In the genomic region with DNA sequence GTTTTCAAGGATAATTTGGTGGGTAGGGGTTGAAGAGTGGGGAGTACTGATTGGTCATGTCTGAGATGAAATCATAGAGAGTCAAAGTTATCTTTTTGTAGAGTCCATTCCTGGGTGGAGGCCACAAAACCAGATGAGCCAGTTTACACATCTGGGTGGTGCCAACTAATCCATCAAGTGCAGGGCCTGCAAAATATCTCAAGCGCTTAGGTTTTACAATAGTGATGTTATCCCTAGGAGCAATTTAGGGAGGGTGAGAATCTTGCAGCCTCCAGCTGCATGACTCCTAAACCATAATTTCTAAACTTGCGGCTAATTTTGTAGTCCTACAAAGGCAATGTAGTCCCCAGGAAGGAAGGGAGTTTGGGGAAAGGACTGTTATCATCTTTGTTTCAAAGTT, we compare ENCODE assay signal across 21 cellular contexts.
DNase-seq lines count a peak whose midpoint lies in the region; ATAC-seq and TF ChIP-seq lines count a peak whose summit lies in the region.
"Had no signal": no experiment of that assay in that cellular context is flagged by ENCODE, and none has a peak within 500 bp of the region (broad histone marks: within the 10 kb centered on the region; RNA-seq: fewer than 3 reads in every experiment).

No MANE protein-coding gene starts in this region.

- H3K4me2 ChIP-seq in smooth muscle cell, result peak overlapping the region; percentile 36
- H3K4me2 ChIP-seq: GM23338 had no signal

- H3K9me3 ChIP-seq in smooth muscle cell (replicated peaks; ENCODE audit: low read depth), result no peaks in the 10 kb centered on the region

- H4K20me1 ChIP-seq in smooth muscle cell (ENCODE audit: low read depth), result no peaks in the 10 kb centered on the region
- H4K20me1 ChIP-seq: BLaER1 treated with 17β-estradiol and CSF1 and Interleukin-3, amounts not matched to agents 10 nM and 100 nM had no signal

- peak overlapping the region; percentile 20 for H3K27ac Mint-ChIP-seq in mesothelial cell of epicardium
- H3K27ac Mint-ChIP-seq: B cell; CD8-positive, alpha-beta T cell; GM23338; HFFc6 had no signal

- peaks cover 5% of the 10 kb centered on the region for H3F3A ChIP-seq in smooth muscle cell (ENCODE audit: low read depth)

- no peaks in the 10 kb centered on the region for H3K36me3 Mint-ChIP-seq in mesothelial cell of epicardium
- H3K36me3 Mint-ChIP-seq: CD8-positive, alpha-beta T cell had no signal

- no peak overlapping the region for H3K9ac ChIP-seq in smooth muscle cell (ENCODE audit: low read depth)
- H3K9ac ChIP-seq: BLaER1 treated with 17β-estradiol and CSF1 and Interleukin-3, amounts not matched to agents 10 nM and 100 nM had no signal

- WGBS in smooth muscle cell (ENCODE audit: low lambda C conversion rate), result 18% methylated on average over 2 of the region's 2 CpGs

- TF ChIP-seq CTCF in epithelial cell of esophagus (IDR thresholded peaks at IDR 0.05; ENCODE audit: insufficient read depth, low read depth, low read length, missing control alignments), result no peak
- no peak for TF ChIP-seq CTCF in mesothelial cell of epicardium (IDR thresholded peaks at IDR 0.05; ENCODE audit: unreplicated experiment)
- TF ChIP-seq CTCF in smooth muscle cell (IDR thresholded peaks at IDR 0.05; ENCODE audit: borderline replicate concordance, insufficient read depth, poor library complexity, severe bottlenecking), result no peak

- H3K79me2 ChIP-seq in smooth muscle cell (ENCODE audit: low read depth), result no peaks in the 10 kb centered on the region

- no peak overlapping the region for H3K4me3 ChIP-seq in epithelial cell of esophagus (ENCODE audit: low read length)
- no peak overlapping the region for H3K4me3 ChIP-seq in smooth muscle cell
- H3K4me3 ChIP-seq: BLaER1 treated with 17β-estradiol and CSF1 and Interleukin-3, amounts not matched to agents 10 nM and 100 nM; GM23338 had no signal

- no peak overlapping the region for H3K4me3 Mint-ChIP-seq in mesothelial cell of epicardium
- H3K4me3 Mint-ChIP-seq: B cell; CD8-positive, alpha-beta T cell; GM23338; HFFc6 had no signal

- H3K27me3 ChIP-seq in smooth muscle cell (ENCODE audit: low read depth), result no peaks in the 10 kb centered on the region
- H3K27me3 ChIP-seq: BLaER1 treated with 17β-estradiol and CSF1 and Interleukin-3, amounts not matched to agents 10 nM and 100 nM had no signal

- no peak for ATAC-seq in GM21381 (IDR thresholded peaks at IDR 0.05; ENCODE audit: unreplicated experiment)
- ATAC-seq: CD8-positive, alpha-beta T cell; HCT116 had no signal

- DNase-seq in ELF-1 (ENCODE audit: low read depth, low spot score) (peak; percentile 42), epithelial cell of esophagus (ENCODE audit: low read depth) (peak; percentile 27), mesothelial cell of epicardium (ENCODE audit: low spot score in 2 of 2, unreplicated experiment in 2 of 2) (no peak), smooth muscle cell (lab: John Stamatoyannopoulos, UW; ENCODE audit: unreplicated experiment) (no peak), GDM1 (lab: John Stamatoyannopoulos, UW) (no peak), COLO668 (lab: John Stamatoyannopoulos, UW; ENCODE audit: unreplicated experiment) (no peak)
- DNase-seq: 8988T; CD8-positive, alpha-beta T cell; COR-L47; DMS 273 treated with DMSO at 0.1 percent for 48 hours; DMS53; DND-41; EL; H7; HFFc6; IMR-90 had no signal

- H3K27ac ChIP-seq in smooth muscle cell (ENCODE audit: low read depth), result no peak overlapping the region
- H3K27ac ChIP-seq: BLaER1 treated with 17β-estradiol and CSF1 and Interleukin-3, amounts not matched to agents 10 nM and 100 nM had no signal

- peaks cover 2% of the 10 kb centered on the region for H3K4me1 ChIP-seq in smooth muscle cell (ENCODE audit: low read depth)

- no peaks in the 10 kb centered on the region for H3K27me3 Mint-ChIP-seq in mesothelial cell of epicardium (ENCODE audit: low read depth)
- H3K27me3 Mint-ChIP-seq: B cell had no signal

- peaks cover 41% of the 10 kb centered on the region for H3K4me1 Mint-ChIP-seq in mesothelial cell of epicardium
- H3K4me1 Mint-ChIP-seq: B cell had no signal

- peak overlapping the region; percentile 10 for H2AFZ ChIP-seq in smooth muscle cell (ENCODE audit: low read depth)

- no peaks in the 10 kb centered on the region for H3K36me3 ChIP-seq in smooth muscle cell (ENCODE audit: low read depth)
- H3K36me3 ChIP-seq: BLaER1 treated with 17β-estradiol and CSF1 and Interleukin-3, amounts not matched to agents 10 nM and 100 nM had no signal

- peaks cover 4% of the 10 kb centered on the region for H3K9me3 Mint-ChIP-seq in mesothelial cell of epicardium
- H3K9me3 Mint-ChIP-seq: GM23338, HFFc6 had no signal

Comparison
In these comparisons a context has a peak if more than half of its experiments do, and no peak if none do; other contexts are left out.
1. DNase-seq: peak in ELF-1 (single experiment) and epithelial cell of esophagus (single experiment); none in mesothelial cell of epicardium (0 of 2), smooth muscle cell (single experiment), GDM1 (single experiment) and COLO668 (single experiment).